8 cellular contexts compared by ENCODE assay signal in the genomic region with DNA sequence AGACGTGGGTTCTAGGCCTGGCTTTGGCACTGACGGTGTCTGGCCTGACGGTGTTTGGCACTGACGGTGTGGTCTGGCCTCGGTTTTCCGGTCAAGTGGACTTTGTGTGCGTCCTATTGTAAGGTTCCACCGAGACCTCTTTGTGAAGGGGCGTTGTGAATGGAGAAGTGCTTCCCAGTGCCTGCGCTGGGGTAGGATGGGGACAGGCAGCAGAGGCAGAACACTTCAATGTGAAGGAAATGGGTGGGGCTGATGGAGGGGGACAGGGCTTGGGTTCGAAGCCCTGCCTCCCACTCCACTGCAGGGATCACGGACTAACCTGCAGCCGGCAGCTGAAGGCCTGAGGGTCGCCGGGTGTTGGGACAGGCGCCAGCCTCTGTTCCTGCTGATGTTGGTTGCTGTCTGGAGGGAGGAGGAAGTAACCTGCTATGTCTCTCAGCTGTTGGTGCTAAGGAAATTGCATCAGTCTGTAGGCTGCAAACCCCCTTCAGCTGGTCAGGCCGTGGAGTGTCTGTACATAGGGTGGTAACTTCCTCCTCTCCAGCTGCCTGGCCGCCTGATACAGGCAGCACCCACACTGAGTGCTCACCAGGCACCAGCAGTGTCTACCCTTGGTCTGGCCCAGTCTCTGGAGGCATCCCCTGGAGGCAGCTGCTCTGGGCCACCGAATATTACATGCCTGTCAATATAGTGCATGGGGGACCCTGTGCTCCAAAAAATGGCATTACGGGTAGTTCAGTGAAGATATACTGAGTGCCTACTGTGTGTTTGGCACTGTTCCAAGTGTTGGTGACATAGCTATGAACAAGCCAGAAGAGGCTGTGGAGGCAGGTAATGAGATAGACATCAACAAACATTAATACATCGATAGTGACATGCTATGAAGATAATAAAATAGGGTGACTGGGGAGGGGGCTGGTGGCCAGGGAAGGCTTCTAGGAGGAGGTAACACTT. TPM values are rescaled to one million over a fixed set of nuclear protein-coding genes. Genes with fewer than 3 reads are reported as not detected.
DNase-seq lines count a peak whose midpoint lies in the region; ATAC-seq lines count a peak whose summit lies in the region.

No MANE protein-coding gene starts in this region.

- ATAC-seq in GM21529 (IDR thresholded peaks at IDR 0.05; ENCODE audit: unreplicated experiment) = peak; percentile 79
- peak; percentile 78 for ATAC-seq in stimulated activated memory B cell treated with anti-CD40 and anti-IgM and Interleukin-4, amounts not matched to agents 10 μg/mL and 1 μg/mL and 100 μg/mL, for 72 hours

- H3K27me3 Mint-ChIP-seq in activated naive CD8-positive, alpha-beta T cell treated with anti-CD3 and anti-CD28 coated beads for 36 hours = peaks cover 59% of the 10 kb centered on the region
- H3K27me3 Mint-ChIP-seq in stimulated activated memory B cell treated with anti-CD40 and anti-IgM and Interleukin-4, amounts not matched to agents 10 μg/mL and 1 μg/mL and 100 μg/mL, for 72 hours = peaks cover 72% of the 10 kb centered on the region

- no peaks in the 10 kb centered on the region for H3K36me3 Mint-ChIP-seq in activated naive CD8-positive, alpha-beta T cell treated with anti-CD3 and anti-CD28 coated beads for 36 hours
- H3K36me3 Mint-ChIP-seq in stimulated activated memory B cell treated with anti-CD40 and anti-IgM and Interleukin-4, amounts not matched to agents 10 μg/mL and 1 μg/mL and 100 μg/mL, for 72 hours = peaks cover 6% of the 10 kb centered on the region

- peak; percentile 98 to 99 for DNase-seq in Kasumi-1 (lab: John Stamatoyannopoulos, UW)
- peak; percentile 26 for DNase-seq in activated naive CD8-positive, alpha-beta T cell treated with anti-CD3 and anti-CD28 coated beads for 36 hours
- no peak for DNase-seq in effector CD4-positive, alpha-beta T cell
- DNase-seq in NCI-H524 treated with DMSO at 0.1 percent for 48 hours (lab: John Stamatoyannopoulos, UW) = no peak

- H3K4me3 ChIP-seq in GM08714 (ENCODE audit: low read length) = peak overlapping the region; percentile 74; the same call in 1 of the 2 replicates
- H3K4me3 ChIP-seq in iPS-20b (ENCODE audit: low read length) = 0 out of 2 replicates have a peak overlapping the region, but pooled peaks have one; percentile 60

- no peaks in the 10 kb centered on the region for H3K36me3 ChIP-seq in iPS-20b (ENCODE audit: insufficient read depth, low read depth, low read length)

- H3K27ac Mint-ChIP-seq in activated naive CD8-positive, alpha-beta T cell treated with anti-CD3 and anti-CD28 coated beads for 36 hours = peak overlapping the region; percentile 73
- no peak overlapping the region for H3K27ac Mint-ChIP-seq in stimulated activated memory B cell treated with anti-CD40 and anti-IgM and Interleukin-4, amounts not matched to agents 10 μg/mL and 1 μg/mL and 100 μg/mL, for 72 hours

- H3K27me3 ChIP-seq in iPS-20b (ENCODE audit: insufficient read depth, low read length) = peaks cover 49% of the 10 kb centered on the region

- H3K4me1 Mint-ChIP-seq in activated naive CD8-positive, alpha-beta T cell treated with anti-CD3 and anti-CD28 coated beads for 36 hours = peaks cover 16% of the 10 kb centered on the region
- peaks cover 25% of the 10 kb centered on the region for H3K4me1 Mint-ChIP-seq in stimulated activated memory B cell treated with anti-CD40 and anti-IgM and Interleukin-4, amounts not matched to agents 10 μg/mL and 1 μg/mL and 100 μg/mL, for 72 hours

- no peaks in the 10 kb centered on the region for H3K9me3 Mint-ChIP-seq in activated naive CD8-positive, alpha-beta T cell treated with anti-CD3 and anti-CD28 coated beads for 36 hours
- peaks cover 5% of the 10 kb centered on the region for H3K9me3 Mint-ChIP-seq in stimulated activated memory B cell treated with anti-CD40 and anti-IgM and Interleukin-4, amounts not matched to agents 10 μg/mL and 1 μg/mL and 100 μg/mL, for 72 hours

- H3K4me3 Mint-ChIP-seq in activated naive CD8-positive, alpha-beta T cell treated with anti-CD3 and anti-CD28 coated beads for 36 hours = peak overlapping the region; percentile 83
- H3K4me3 Mint-ChIP-seq in stimulated activated memory B cell treated with anti-CD40 and anti-IgM and Interleukin-4, amounts not matched to agents 10 μg/mL and 1 μg/mL and 100 μg/mL, for 72 hours = peak overlapping the region; percentile 71

- no peak overlapping the region for H3K9ac ChIP-seq in iPS-20b (ENCODE audit: low read depth, low read length)

- no peaks in the 10 kb centered on the region; the same call in 1 of the 2 replicates for H3K9me3 ChIP-seq in iPS-20b (ENCODE audit: insufficient read depth, low read depth, low read length)

- H3K4me1 ChIP-seq in iPS-20b (ENCODE audit: insufficient read depth, low read length) = peaks cover 3% of the 10 kb centered on the region; the same call in 1 of the 2 replicates

- no peak overlapping the region for H3K27ac ChIP-seq in iPS-20b (ENCODE audit: low read length)

RNA-seq across cellular contexts. Expression of gene TM6SF1, which starts 1.1 kb away (rescaled TPM):
- 1 to 10 TPM; 1.6 TPM for total RNA-seq in activated naive CD8-positive, alpha-beta T cell treated with anti-CD3 and anti-CD28 coated beads for 36 hours

RNA-seq across cellular contexts. Expression of gene BTBD1, which starts 41.5 kb away (rescaled TPM):
- total RNA-seq in activated naive CD8-positive, alpha-beta T cell treated with anti-CD3 and anti-CD28 coated beads for 36 hours = 10 to 100 TPM; 62.4 to 63.3 TPM

Comparison
In these comparisons a context has a peak if more than half of its experiments do, and no peak if none do; other contexts are left out.
1. DNase-seq: peak in Kasumi-1 (2 of 2) and activated naive CD8-positive, alpha-beta T cell treated with anti-CD3 and anti-CD28 coated beads for 36 hours (single experiment); none in effector CD4-positive, alpha-beta T cell (single experiment) and NCI-H524 treated with DMSO at 0.1 percent for 48 hours (single experiment).